In genomic region chr1:146007048-146007784, GRCh38 we compare ENCODE assay signal across 1 cellular context.
A peak's percentile ranks its signal among the peaks of the same experiment; 100 is the strongest.
TF ChIP-seq lines count a peak whose summit lies in the region.

No MANE protein-coding gene starts in this region.

TF ChIP-seq in K562, 482 proteins besides CTCF, POLR2A, EP300 and RAD21 (continued from another document and continues in another):
- TF ChIP-seq ZNF318 (IDR thresholded peaks at IDR 0.05; ENCODE audit: borderline replicate concordance in 1 of 2, low read depth in 1 of 2) (no peak), FOXJ3 (CRISPR knock-in tag; IDR thresholded peaks at IDR 0.05) (no peak), NR1H2 (CRISPR knock-in tag; IDR thresholded peaks at IDR 0.05) (no peak), POLR2B (IDR thresholded peaks at IDR 0.05; ENCODE audit: low read depth, partially characterized antibody) (no peak), GTF2B (IDR thresholded peaks at IDR 0.05; ENCODE audit: extremely low read depth, insufficient read length) (no peak), E2F8 (IDR thresholded peaks at IDR 0.05; ENCODE audit: low read depth, partially characterized antibody) (no peak), DPF2 (IDR thresholded peaks at IDR 0.05) (peak; percentile 60; the same call in 1 of the 2 replicates), TBP (optimal IDR thresholded peaks at IDR 0.05; ENCODE audit: low read depth, low read length) (peak; percentile 48), ZNF699 (CRISPR knock-in tag; IDR thresholded peaks at IDR 0.05; ENCODE audit: insufficient replicate concordance) (no peak), HCFC1 (IDR thresholded peaks at IDR 0.05; ENCODE audit: low read depth, low read length) (no peak), NFXL1 (CRISPR knock-in tag; IDR thresholded peaks at IDR 0.05) (no peak), STAT5B (CRISPR knock-in tag; IDR thresholded peaks at IDR 0.05) (no peak), SMARCB1 (IDR thresholded peaks at IDR 0.05; ENCODE audit: insufficient read length, low read depth) (no peak), ZEB2 (IDR thresholded peaks at IDR 0.05) (no peak), MCM3 (IDR thresholded peaks at IDR 0.05) (no peak), VEZF1 (CRISPR knock-in tag; IDR thresholded peaks at IDR 0.05) (peak; percentile 35; the same call in 1 of the 2 replicates), ZNF707 (CRISPR knock-in tag; conservative IDR thresholded peaks at IDR 0.05) (no peak), HNRNPH1 (optimal IDR thresholded peaks at IDR 0.05; ENCODE audit: low read depth, low read length) (no peak), HES1 (IDR thresholded peaks at IDR 0.05; ENCODE audit: low read depth) (no peak), ZBTB26 (CRISPR knock-in tag; IDR thresholded peaks at IDR 0.05) (no peak), FOXA3 (CRISPR knock-in tag; conservative IDR thresholded peaks at IDR 0.05 in 1 of 2, IDR thresholded peaks at IDR 0.05 in 1 of 2) (no peak), GATAD2B (IDR thresholded peaks at IDR 0.05; ENCODE audit: borderline replicate concordance) (peak; percentile 77; the same call in 1 of the 2 replicates), FOSL1 (tag; conservative IDR thresholded peaks at IDR 0.05) (no peak), LCOR (CRISPR knock-in tag; IDR thresholded peaks at IDR 0.05) (peak; percentile 64; the same call in 1 of the 2 replicates), HDGF (IDR thresholded peaks at IDR 0.05) (no peak), ZNF146 (CRISPR knock-in tag; IDR thresholded peaks at IDR 0.05; ENCODE audit: unreplicated experiment) (no peak), MYC (IDR thresholded peaks at IDR 0.05; ENCODE audit: low read depth, low read length) (peak; percentile 52; the same call in 1 of the 2 replicates), MYC (CRISPR knock-in tag; IDR thresholded peaks at IDR 0.05; ENCODE audit: borderline replicate concordance, low read depth) (no peak), TRIM28 (IDR thresholded peaks at IDR 0.05) (no peak), RBM17 (IDR thresholded peaks at IDR 0.05; ENCODE audit: borderline replicate concordance, low read depth, low read length) (no peak), NFATC3 (IDR thresholded peaks at IDR 0.05) (no peak), SNRNP70 (optimal IDR thresholded peaks at IDR 0.05; ENCODE audit: low read depth, low read length) (no peak), MED1 (CRISPR knock-in tag; IDR thresholded peaks at IDR 0.05; ENCODE audit: borderline replicate concordance) (no peak), PPARD (CRISPR knock-in tag; IDR thresholded peaks at IDR 0.05) (no peak), CHAMP1 (IDR thresholded peaks at IDR 0.05) (peak; percentile 34; the same call in 1 of the 2 replicates), TOE1 (IDR thresholded peaks at IDR 0.05; ENCODE audit: borderline replicate concordance) (no peak), TOE1 (CRISPR knock-in tag; IDR thresholded peaks at IDR 0.05; ENCODE audit: borderline replicate concordance, low read depth) (no peak), ZNF655 (CRISPR knock-in tag; IDR thresholded peaks at IDR 0.05) (no peak), LARP7 (IDR thresholded peaks at IDR 0.05) (no peak)
